In genomic region chr20:973785-974194, GRCh38 we compare ENCODE assay signal across 8 cellular contexts. TPM values are rescaled to one million over a fixed set of nuclear protein-coding genes. Genes with fewer than 3 reads are reported as not detected.
A peak's percentile ranks its signal among the peaks of the same experiment; 100 is the strongest.
DNase-seq lines count a peak whose midpoint lies in the region; ATAC-seq, FAIRE-seq and TF ChIP-seq lines count a peak whose summit lies in the region.

No MANE protein-coding gene starts in this region.

- no peaks in the 10 kb centered on the region for H3K9me3 ChIP-seq in Loucy (ENCODE audit: insufficient read depth, low read depth, low read length)
- H3K9me3 ChIP-seq in iPS DF 6.9 (ENCODE audit: control insufficient read depth, insufficient read depth, low read length): no peaks in the 10 kb centered on the region
- H3K9me3 ChIP-seq in suprapubic skin: no peaks in the 10 kb centered on the region

- H3K36me3 ChIP-seq in Loucy (ENCODE audit: insufficient read depth, low read length): no peaks in the 10 kb centered on the region
- H3K36me3 ChIP-seq in iPS DF 6.9 (ENCODE audit: control insufficient read depth, insufficient read depth, low read length): no peaks in the 10 kb centered on the region
- no peaks in the 10 kb centered on the region for H3K36me3 ChIP-seq in suprapubic skin

- H3K9me2 ChIP-seq in Loucy (replicated peaks; ENCODE audit: low read depth, low read length): no peaks in the 10 kb centered on the region

- H3K4me1 Mint-ChIP-seq in activated CD8-positive, alpha-beta T cell treated with anti-CD3 and anti-CD28 coated beads for 36 hours (ENCODE audit: low read depth): peaks cover 2% of the 10 kb centered on the region
- peaks cover 5% of the 10 kb centered on the region for H3K4me1 Mint-ChIP-seq in stimulated activated naive CD8-positive, alpha-beta T cell treated with anti-CD3 and anti-CD28 coated beads, Interleukin-15, amount 100 ng/mL, for 72 hours

- H4K20me1 ChIP-seq in Loucy (ENCODE audit: insufficient read depth, low read length, poor library complexity, severe bottlenecking): no peaks in the 10 kb centered on the region

- H3F3A ChIP-seq in Loucy (ENCODE audit: low read depth): no peaks in the 10 kb centered on the region

- no peaks in the 10 kb centered on the region for H3K36me3 Mint-ChIP-seq in activated CD8-positive, alpha-beta T cell treated with anti-CD3 and anti-CD28 coated beads for 36 hours (ENCODE audit: low read depth)

- no peaks in the 10 kb centered on the region for H3K79me2 ChIP-seq in Loucy (ENCODE audit: insufficient read depth, low read length)

- no peak overlapping the region for H3K4me3 Mint-ChIP-seq in activated CD8-positive, alpha-beta T cell treated with anti-CD3 and anti-CD28 coated beads for 36 hours
- no peak overlapping the region for H3K4me3 Mint-ChIP-seq in stimulated activated naive CD8-positive, alpha-beta T cell treated with anti-CD3 and anti-CD28 coated beads, Interleukin-15, amount 100 ng/mL, for 72 hours

- peaks cover 3% of the 10 kb centered on the region for H3K27me3 Mint-ChIP-seq in activated CD8-positive, alpha-beta T cell treated with anti-CD3 and anti-CD28 coated beads for 36 hours
- H3K27me3 Mint-ChIP-seq in stimulated activated naive CD8-positive, alpha-beta T cell treated with anti-CD3 and anti-CD28 coated beads, Interleukin-15, amount 100 ng/mL, for 72 hours: peaks cover 21% of the 10 kb centered on the region

- ATAC-seq in activated CD8-positive, alpha-beta T cell treated with anti-CD3 and anti-CD28 coated beads for 36 hours: peak; percentile 96
- ATAC-seq in stimulated activated naive CD8-positive, alpha-beta T cell treated with anti-CD3 and anti-CD28 coated beads, Interleukin-15, amount 100 ng/mL, for 72 hours: peak; percentile 87
- no peak for ATAC-seq in GM21717 (IDR thresholded peaks at IDR 0.05; ENCODE audit: unreplicated experiment)

- no peaks in the 10 kb centered on the region for H3K27me3 ChIP-seq in Loucy (ENCODE audit: insufficient read depth, low read length, poor library complexity, severe bottlenecking)
- no peaks in the 10 kb centered on the region for H3K27me3 ChIP-seq in iPS DF 6.9 (ENCODE audit: control insufficient read depth, insufficient read depth, low read length)
- H3K27me3 ChIP-seq in suprapubic skin: peaks cover 8% of the 10 kb centered on the region

- H3K27ac ChIP-seq in C4-2B (no peak overlapping the region), iPS DF 6.9 (ENCODE audit: low read length) (no peak overlapping the region), suprapubic skin (no peak overlapping the region)

- CTCF ChIA-PET in activated CD8-positive, alpha-beta T cell treated with anti-CD3 and anti-CD28 coated beads for 36 hours (lab: Charles Lee): interaction anchor here (0.7 to 6.7 kb wide), 7 partner anchors 17 to 239 kb away, joined by 3 to 57 read pairs (median 7); no protein-coding TSS in a partner anchor

- H2AFZ ChIP-seq in Loucy (ENCODE audit: low read length): peak overlapping the region; percentile 97

- WGBS in iPS DF 6.9 (ENCODE audit: insufficient coverage, insufficient read length): no CpG with 5 or more reads among the region's 6 CpGs
- 22% methylated on average over 6 of the region's 6 CpGs for WGBS in suprapubic skin

- TF ChIP-seq EP300 in suprapubic skin (IDR thresholded peaks at IDR 0.05): no peak

- TF ChIP-seq CTCF in C4-2B (conservative IDR thresholded peaks at IDR 0.05) (peak; percentile 61), Loucy (conservative IDR thresholded peaks at IDR 0.05; ENCODE audit: low read length) (peak; percentile 75), suprapubic skin (IDR thresholded peaks at IDR 0.05) (peak in 1 of 2 donors; percentile 25)
- TF ChIP-seq CTCF in activated CD8-positive, alpha-beta T cell treated with anti-CD3 and anti-CD28 coated beads for 36 hours (IDR thresholded peaks at IDR 0.05): peak; percentile 58

- POLR2A ChIA-PET in activated CD8-positive, alpha-beta T cell treated with anti-CD3 and anti-CD28 coated beads for 36 hours (lab: Charles Lee): no interaction called here

- intact Hi-C loops in activated CD8-positive, alpha-beta T cell treated with anti-CD3 and anti-CD28 coated beads for 36 hours (cut with micrococcal nuclease): no loop called here

- H3K4me2 ChIP-seq in Loucy (ENCODE audit: low read depth, low read length, poor library complexity, severe bottlenecking): peak overlapping the region; percentile 24

- DNase-seq in GM12892 (ENCODE audit: insufficient read length) (no peak), iPS DF 6.9 (ENCODE audit: low read depth, low spot score) (peak; percentile 29), suprapubic skin (ENCODE audit: low spot score in 2 of 2) (no peak)
- peak; percentile 61 for DNase-seq in activated CD8-positive, alpha-beta T cell treated with anti-CD3 and anti-CD28 coated beads for 36 hours
- peak; percentile 42 to 56 for DNase-seq in stimulated activated naive CD8-positive, alpha-beta T cell treated with anti-CD3 and anti-CD28 coated beads, Interleukin-15, amount 100 ng/mL, for 72 hours

- H3K27ac Mint-ChIP-seq in activated CD8-positive, alpha-beta T cell treated with anti-CD3 and anti-CD28 coated beads for 36 hours: peak overlapping the region; percentile 33
- H3K27ac Mint-ChIP-seq in stimulated activated naive CD8-positive, alpha-beta T cell treated with anti-CD3 and anti-CD28 coated beads, Interleukin-15, amount 100 ng/mL, for 72 hours: peak overlapping the region; percentile 59 to 92

- TF ChIP-seq POLR2A in GM12892 (IDR thresholded peaks at IDR 0.05; ENCODE audit: low read depth, low read length): no peak
- TF ChIP-seq POLR2A in suprapubic skin (IDR thresholded peaks at IDR 0.05): no peak

- H3K4me1 ChIP-seq in Loucy (ENCODE audit: insufficient read depth, low read length, poor library complexity, severe bottlenecking): peaks cover 5% of the 10 kb centered on the region
- no peaks in the 10 kb centered on the region for H3K4me1 ChIP-seq in iPS DF 6.9 (ENCODE audit: control insufficient read depth, insufficient read depth, low read length)
- H3K4me1 ChIP-seq in suprapubic skin: no peaks in the 10 kb centered on the region

- peak overlapping the region; percentile 18 for H3K4me3 ChIP-seq in Loucy (ENCODE audit: low read length, poor library complexity, severe bottlenecking)
- H3K4me3 ChIP-seq in iPS DF 6.9 (ENCODE audit: low read length): no peak overlapping the region
- H3K4me3 ChIP-seq in suprapubic skin: no peak overlapping the region

- peak; percentile 68 for FAIRE-seq in GM12892 (lab: Jason Lieb, UNC)

- H3K9ac ChIP-seq in Loucy (ENCODE audit: low read depth, low read length, poor library complexity, severe bottlenecking): peak overlapping the region; percentile 40

- no peaks in the 10 kb centered on the region for H3K9me3 Mint-ChIP-seq in activated CD8-positive, alpha-beta T cell treated with anti-CD3 and anti-CD28 coated beads for 36 hours
- no peaks in the 10 kb centered on the region for H3K9me3 Mint-ChIP-seq in stimulated activated naive CD8-positive, alpha-beta T cell treated with anti-CD3 and anti-CD28 coated beads, Interleukin-15, amount 100 ng/mL, for 72 hours

RNA-seq across cellular contexts. Expression of gene RSPO4, which starts 28.3 kb away (rescaled TPM):
- not detected for polyA plus RNA-seq in GM12892 (2012; ENCODE audit: missing spikeins)
- total RNA-seq in activated CD8-positive, alpha-beta T cell treated with anti-CD3 and anti-CD28 coated beads for 36 hours: not detected
- under 1 TPM; 0.26 to 0.91 (median 0.67) TPM for total RNA-seq in suprapubic skin

RNA-seq across cellular contexts. Expression of gene ANGPT4, which starts 57.7 kb away (rescaled TPM):
- not detected for polyA plus RNA-seq in GM12892 (2012; ENCODE audit: missing spikeins)
- not detected for total RNA-seq in activated CD8-positive, alpha-beta T cell treated with anti-CD3 and anti-CD28 coated beads for 36 hours
- 1 to 10 TPM in 1 of 4 donors, under 1 TPM in 3; 0.56 to 2.1 (median 0.71) TPM for total RNA-seq in suprapubic skin

Comparison
In these comparisons a context has a peak if more than half of its experiments do, and no peak if none do; other contexts are left out.
1. DNase-seq: peak in activated CD8-positive, alpha-beta T cell treated with anti-CD3 and anti-CD28 coated beads for 36 hours (single experiment), iPS DF 6.9 (single experiment) and stimulated activated naive CD8-positive, alpha-beta T cell treated with anti-CD3 and anti-CD28 coated beads, Interleukin-15, amount 100 ng/mL, for 72 hours (2 of 2); none in GM12892 (single experiment) and suprapubic skin (0 of 2).